19 cellular contexts compared by ENCODE assay signal in the genomic region with DNA sequence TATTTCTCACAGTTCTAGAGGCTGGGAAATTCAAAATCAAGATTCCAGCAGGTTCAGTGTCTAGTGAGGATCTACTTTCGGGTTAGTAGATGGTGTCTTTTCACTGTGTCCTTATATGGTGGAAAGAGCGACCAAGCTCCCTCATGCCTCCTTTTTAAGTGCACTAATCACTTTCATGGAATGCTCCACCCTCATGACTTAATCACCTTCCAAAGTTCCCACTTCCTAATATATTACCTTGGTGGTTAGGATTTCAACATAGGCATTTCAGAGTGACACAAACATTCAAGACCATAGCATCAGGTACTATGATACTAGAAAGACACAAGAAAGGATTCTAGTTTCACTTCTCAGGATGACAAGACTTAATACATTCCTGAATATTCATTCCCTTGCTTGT.
"Had no signal": no experiment of that assay in that cellular context is flagged by ENCODE, and none has a peak within 500 bp of the region (broad histone marks: within the 10 kb centered on the region; RNA-seq: fewer than 3 reads in every experiment).

No MANE protein-coding gene starts in this region.

- H3K27ac Mint-ChIP-seq: activated naive CD4-positive, alpha-beta T cell treated with anti-CD3 and anti-CD28 coated beads for 36 hours; activated T-helper 17 cell treated with anti-CD3 and anti-CD28 coated beads, Interleukin-2, amount 50 U/mL, for 72 hours; natural killer cell; stimulated activated naive CD8-positive, alpha-beta T cell treated with anti-CD3 and anti-CD28 coated beads, Interleukin-15, amount 100 ng/mL, for 72 hours had no signal

- H3K36me3 Mint-ChIP-seq: natural killer cell had no signal

- H3K9me3 ChIP-seq: testis, upper lobe of right lung had no signal

- H3K27ac ChIP-seq: cardiac muscle cell, dorsolateral prefrontal cortex, testis, upper lobe of right lung had no signal

- DNase-seq: activated CD4-positive, alpha-beta T cell treated with anti-CD3 and anti-CD28 coated beads, Interleukin-2, amount 50 U/mL, for 48 hours; activated CD4-positive, CD25-positive, alpha-beta regulatory T cell treated with anti-CD3 and anti-CD28 coated beads, Interleukin-2, amount 50 U/mL, for 72 hours; activated naive CD4-positive, alpha-beta T cell treated with anti-CD3 and anti-CD28 coated beads for 36 hours; dorsolateral prefrontal cortex; glutamatergic neuron; hypothalamus; left ventricle myocardium superior; mesendoderm; natural killer cell; right cardiac atrium; small intestine; stimulated activated naive CD8-positive, alpha-beta T cell treated with anti-CD3 and anti-CD28 coated beads, Interleukin-15, amount 100 ng/mL, for 72 hours; T-helper 1 cell; T1000; testis; upper lobe of right lung had no signal

- H3K27me3 Mint-ChIP-seq: activated T-helper 17 cell treated with anti-CD3 and anti-CD28 coated beads, Interleukin-2, amount 50 U/mL, for 72 hours had no signal

- H3K36me3 ChIP-seq: cardiac muscle cell, upper lobe of right lung had no signal

- ATAC-seq: esophagus mucosa; left ventricle myocardium superior; natural killer cell; right cardiac atrium; stimulated activated naive CD8-positive, alpha-beta T cell treated with anti-CD3 and anti-CD28 coated beads, Interleukin-15, amount 100 ng/mL, for 72 hours; upper lobe of right lung had no signal

- H3K27me3 ChIP-seq: cardiac muscle cell, dorsolateral prefrontal cortex, testis, upper lobe of right lung had no signal

- H3K4me3 ChIP-seq: cardiac muscle cell, dorsolateral prefrontal cortex, testis, upper lobe of right lung had no signal

- H3K4me1 Mint-ChIP-seq: activated T-helper 17 cell treated with anti-CD3 and anti-CD28 coated beads, Interleukin-2, amount 50 U/mL, for 72 hours had no signal

- H3K4me3 Mint-ChIP-seq: activated naive CD4-positive, alpha-beta T cell treated with anti-CD3 and anti-CD28 coated beads for 36 hours; activated T-helper 17 cell treated with anti-CD3 and anti-CD28 coated beads, Interleukin-2, amount 50 U/mL, for 72 hours; natural killer cell; stimulated activated naive CD8-positive, alpha-beta T cell treated with anti-CD3 and anti-CD28 coated beads, Interleukin-15, amount 100 ng/mL, for 72 hours had no signal

- H3K4me1 ChIP-seq: testis, upper lobe of right lung had no signal
